Comparison of ENCODE assay signal across 1 cellular context in the genomic region with DNA sequence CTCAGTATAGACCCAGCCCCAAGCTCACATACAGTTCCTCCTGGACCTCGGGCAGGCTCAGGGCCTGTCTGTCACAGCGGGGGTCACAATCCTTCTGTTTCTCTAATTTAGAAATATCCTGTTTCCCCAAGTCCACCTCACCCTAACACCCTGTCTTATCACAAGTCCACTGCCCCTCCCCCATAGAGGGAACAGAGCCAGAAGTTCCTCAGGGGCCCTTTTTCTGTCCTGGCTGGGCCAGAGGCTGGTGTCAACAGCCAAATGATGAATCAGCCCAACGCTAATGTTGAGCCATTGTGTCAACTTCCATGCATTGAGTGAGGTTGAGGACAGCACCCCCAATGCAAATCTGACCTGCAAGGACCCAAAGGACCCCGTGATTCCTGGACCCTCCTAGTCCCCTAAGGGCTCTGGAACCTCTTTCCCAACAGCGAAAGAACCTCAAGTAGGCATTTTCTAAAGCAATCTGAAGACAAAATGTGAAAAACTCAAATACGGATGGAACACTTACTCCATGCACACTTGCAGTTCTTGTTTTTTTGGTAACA.
TF ChIP-seq lines count a peak whose summit lies in the region.

No MANE protein-coding gene starts in this region.

TF ChIP-seq in K562, 482 proteins besides CTCF, POLR2A, EP300 and RAD21 (continued from another document and continues in another):
- TF ChIP-seq, protein P1, sequence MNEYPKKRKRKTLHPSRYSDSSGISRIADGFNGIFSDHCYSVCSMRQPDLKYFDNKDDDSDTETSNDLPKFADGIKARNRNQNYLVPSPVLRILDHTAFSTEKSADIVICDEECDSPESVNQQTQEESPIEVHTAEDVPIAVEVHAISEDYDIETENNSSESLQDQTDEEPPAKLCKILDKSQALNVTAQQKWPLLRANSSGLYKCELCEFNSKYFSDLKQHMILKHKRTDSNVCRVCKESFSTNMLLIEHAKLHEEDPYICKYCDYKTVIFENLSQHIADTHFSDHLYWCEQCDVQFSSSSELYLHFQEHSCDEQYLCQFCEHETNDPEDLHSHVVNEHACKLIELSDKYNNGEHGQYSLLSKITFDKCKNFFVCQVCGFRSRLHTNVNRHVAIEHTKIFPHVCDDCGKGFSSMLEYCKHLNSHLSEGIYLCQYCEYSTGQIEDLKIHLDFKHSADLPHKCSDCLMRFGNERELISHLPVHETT (CRISPR knock-in tag; conservative IDR thresholded peaks at IDR 0.05 in 1 of 2, IDR thresholded peaks at IDR 0.05 in 1 of 2), result peak in 1 of 2 experiments; percentile 91; a peak in 2 of 4 replicates
- TF ChIP-seq ZNF23 (CRISPR knock-in tag; IDR thresholded peaks at IDR 0.05) (no peak), SREBF2 (CRISPR knock-in tag; IDR thresholded peaks at IDR 0.05) (0 out of 2 replicates have a peak, but pooled peaks have one; percentile 36), NFYB (IDR thresholded peaks at IDR 0.05; ENCODE audit: extremely low read depth, insufficient read length) (no peak), NCOR1 (IDR thresholded peaks at IDR 0.05) (peak; percentile 67), HOXB6 (CRISPR knock-in tag; IDR thresholded peaks at IDR 0.05; ENCODE audit: borderline replicate concordance) (no peak), NR2C2 (CRISPR knock-in tag; IDR thresholded peaks at IDR 0.05) (no peak), NR2C2 (tag; IDR thresholded peaks at IDR 0.05) (peak; percentile 73), SMARCA4 (IDR thresholded peaks at IDR 0.05) (peak; percentile 87), NR4A1 (CRISPR knock-in tag; IDR thresholded peaks at IDR 0.05) (no peak), NR4A1 (tag; IDR thresholded peaks at IDR 0.05) (0 out of 2 replicates have a peak, but pooled peaks have one; percentile 76), ZC3H11A (IDR thresholded peaks at IDR 0.05; ENCODE audit: low read depth, low read length) (no peak), YY1 (IDR thresholded peaks at IDR 0.05; ENCODE audit: borderline replicate concordance in 1 of 3, control insufficient read depth in 1 of 3, extremely low read depth in 1 of 3, insufficient read depth in 3 of 3, insufficient read length in 1 of 3, insufficient replicate concordance in 2 of 3, low read depth in 1 of 3, low read length in 2 of 3) (peak in 1 of 3 experiments; percentile 32), ZNF175 (CRISPR knock-in tag; IDR thresholded peaks at IDR 0.05; ENCODE audit: low read depth) (peak; percentile 86), CBX8 (IDR thresholded peaks at IDR 0.05; ENCODE audit: borderline replicate concordance, extremely low read depth, low read depth, low read length, poor library complexity, severe bottlenecking) (no peak), POLR2H (tag; IDR thresholded peaks at IDR 0.05; ENCODE audit: low read depth) (no peak), TCF3 (CRISPR knock-in tag; IDR thresholded peaks at IDR 0.05) (peak; percentile 55), SMAD1 (IDR thresholded peaks at IDR 0.05; ENCODE audit: low read depth, low read length, partially characterized antibody) (peak; percentile 77), BACH1 (tag; IDR thresholded peaks at IDR 0.05) (peak; percentile 78), IRF2 (CRISPR knock-in tag; IDR thresholded peaks at IDR 0.05) (no peak), ELF1 (tag; IDR thresholded peaks at IDR 0.05) (peak; percentile 51), TBL1XR1 (IDR thresholded peaks at IDR 0.05; ENCODE audit: low read length in 2 of 2) (peak in 1 of 2 experiments; percentile 94; a peak in 2 of 4 replicates), KDM1A (IDR thresholded peaks at IDR 0.05) (peak; percentile 74 to 78), ZBED1 (IDR thresholded peaks at IDR 0.05) (no peak), POLR3G (IDR thresholded peaks at IDR 0.05; ENCODE audit: extremely low read depth, insufficient read length, insufficient replicate concordance) (no peak), POLR2AphosphoS2 (IDR thresholded peaks at IDR 0.05; ENCODE audit: low read length) (no peak), DIDO1 (tag; IDR thresholded peaks at IDR 0.05; ENCODE audit: low read depth) (peak; percentile 50; the same call in 1 of the 2 replicates), ZFP36 (IDR thresholded peaks at IDR 0.05; ENCODE audit: low read depth, low read length, partially characterized antibody) (no peak), DDX20 (tag; IDR thresholded peaks at IDR 0.05; ENCODE audit: low read depth) (peak; percentile 79), PTTG1 (tag; IDR thresholded peaks at IDR 0.05; ENCODE audit: low read depth) (peak; percentile 56; the same call in 1 of the 2 replicates), ZNF263 (CRISPR knock-in tag; IDR thresholded peaks at IDR 0.05; ENCODE audit: borderline replicate concordance) (no peak), CCNT2 (IDR thresholded peaks at IDR 0.05; ENCODE audit: borderline replicate concordance, extremely low read depth, insufficient read length, low read depth, low read length) (peak; percentile 27)
- TF ChIP-seq, protein P2, sequence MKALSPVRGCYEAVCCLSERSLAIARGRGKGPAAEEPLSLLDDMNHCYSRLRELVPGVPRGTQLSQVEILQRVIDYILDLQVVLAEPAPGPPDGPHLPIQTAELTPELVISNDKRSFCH (CRISPR knock-in tag; IDR thresholded peaks at IDR 0.05), result no peak
- TF ChIP-seq, protein P2 (tag; IDR thresholded peaks at IDR 0.05), result no peak
- TF ChIP-seq, protein P3, sequence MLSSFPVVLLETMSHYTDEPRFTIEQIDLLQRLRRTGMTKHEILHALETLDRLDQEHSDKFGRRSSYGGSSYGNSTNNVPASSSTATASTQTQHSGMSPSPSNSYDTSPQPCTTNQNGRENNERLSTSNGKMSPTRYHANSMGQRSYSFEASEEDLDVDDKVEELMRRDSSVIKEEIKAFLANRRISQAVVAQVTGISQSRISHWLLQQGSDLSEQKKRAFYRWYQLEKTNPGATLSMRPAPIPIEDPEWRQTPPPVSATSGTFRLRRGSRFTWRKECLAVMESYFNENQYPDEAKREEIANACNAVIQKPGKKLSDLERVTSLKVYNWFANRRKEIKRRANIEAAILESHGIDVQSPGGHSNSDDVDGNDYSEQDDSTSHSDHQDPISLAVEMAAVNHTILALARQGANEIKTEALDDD (IDR thresholded peaks at IDR 0.05), result peak; percentile 33; the same call in 1 of the 2 replicates
- TF ChIP-seq, protein P4, sequence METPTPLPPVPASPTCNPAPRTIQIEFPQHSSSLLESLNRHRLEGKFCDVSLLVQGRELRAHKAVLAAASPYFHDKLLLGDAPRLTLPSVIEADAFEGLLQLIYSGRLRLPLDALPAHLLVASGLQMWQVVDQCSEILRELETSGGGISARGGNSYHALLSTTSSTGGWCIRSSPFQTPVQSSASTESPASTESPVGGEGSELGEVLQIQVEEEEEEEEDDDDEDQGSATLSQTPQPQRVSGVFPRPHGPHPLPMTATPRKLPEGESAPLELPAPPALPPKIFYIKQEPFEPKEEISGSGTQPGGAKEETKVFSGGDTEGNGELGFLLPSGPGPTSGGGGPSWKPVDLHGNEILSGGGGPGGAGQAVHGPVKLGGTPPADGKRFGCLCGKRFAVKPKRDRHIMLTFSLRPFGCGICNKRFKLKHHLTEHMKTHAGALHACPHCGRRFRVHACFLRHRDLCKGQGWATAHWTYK (CRISPR knock-in tag; IDR thresholded peaks at IDR 0.05), result peak; percentile 21; the same call in 1 of the 2 replicates
- TF ChIP-seq, protein P5, sequence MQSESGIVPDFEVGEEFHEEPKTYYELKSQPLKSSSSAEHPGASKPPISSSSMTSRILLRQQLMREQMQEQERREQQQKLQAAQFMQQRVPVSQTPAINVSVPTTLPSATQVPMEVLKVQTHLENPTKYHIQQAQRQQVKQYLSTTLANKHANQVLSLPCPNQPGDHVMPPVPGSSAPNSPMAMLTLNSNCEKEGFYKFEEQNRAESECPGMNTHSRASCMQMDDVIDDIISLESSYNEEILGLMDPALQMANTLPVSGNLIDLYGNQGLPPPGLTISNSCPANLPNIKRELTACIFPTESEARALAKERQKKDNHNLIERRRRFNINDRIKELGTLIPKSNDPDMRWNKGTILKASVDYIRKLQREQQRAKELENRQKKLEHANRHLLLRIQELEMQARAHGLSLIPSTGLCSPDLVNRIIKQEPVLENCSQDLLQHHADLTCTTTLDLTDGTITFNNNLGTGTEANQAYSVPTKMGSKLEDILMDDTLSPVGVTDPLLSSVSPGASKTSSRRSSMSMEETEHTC (IDR thresholded peaks at IDR 0.05), result no peak
- TF ChIP-seq, protein P6, sequence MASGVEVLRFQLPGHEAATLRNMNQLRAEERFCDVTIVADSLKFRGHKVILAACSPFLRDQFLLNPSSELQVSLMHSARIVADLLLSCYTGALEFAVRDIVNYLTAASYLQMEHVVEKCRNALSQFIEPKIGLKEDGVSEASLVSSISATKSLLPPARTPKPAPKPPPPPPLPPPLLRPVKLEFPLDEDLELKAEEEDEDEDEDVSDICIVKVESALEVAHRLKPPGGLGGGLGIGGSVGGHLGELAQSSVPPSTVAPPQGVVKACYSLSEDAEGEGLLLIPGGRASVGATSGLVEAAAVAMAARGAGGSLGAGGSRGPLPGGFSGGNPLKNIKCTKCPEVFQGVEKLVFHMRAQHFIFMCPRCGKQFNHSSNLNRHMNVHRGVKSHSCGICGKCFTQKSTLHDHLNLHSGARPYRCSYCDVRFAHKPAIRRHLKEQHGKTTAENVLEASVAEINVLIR (CRISPR knock-in tag; IDR thresholded peaks at IDR 0.05), result 0 out of 2 replicates have a peak, but pooled peaks have one; percentile 30
- TF ChIP-seq, protein P7, sequence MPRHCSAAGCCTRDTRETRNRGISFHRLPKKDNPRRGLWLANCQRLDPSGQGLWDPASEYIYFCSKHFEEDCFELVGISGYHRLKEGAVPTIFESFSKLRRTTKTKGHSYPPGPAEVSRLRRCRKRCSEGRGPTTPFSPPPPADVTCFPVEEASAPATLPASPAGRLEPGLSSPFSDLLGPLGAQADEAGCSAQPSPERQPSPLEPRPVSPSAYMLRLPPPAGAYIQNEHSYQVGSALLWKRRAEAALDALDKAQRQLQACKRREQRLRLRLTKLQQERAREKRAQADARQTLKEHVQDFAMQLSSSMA (CRISPR knock-in tag; IDR thresholded peaks at IDR 0.05), result no peak
- TF ChIP-seq, protein P8, sequence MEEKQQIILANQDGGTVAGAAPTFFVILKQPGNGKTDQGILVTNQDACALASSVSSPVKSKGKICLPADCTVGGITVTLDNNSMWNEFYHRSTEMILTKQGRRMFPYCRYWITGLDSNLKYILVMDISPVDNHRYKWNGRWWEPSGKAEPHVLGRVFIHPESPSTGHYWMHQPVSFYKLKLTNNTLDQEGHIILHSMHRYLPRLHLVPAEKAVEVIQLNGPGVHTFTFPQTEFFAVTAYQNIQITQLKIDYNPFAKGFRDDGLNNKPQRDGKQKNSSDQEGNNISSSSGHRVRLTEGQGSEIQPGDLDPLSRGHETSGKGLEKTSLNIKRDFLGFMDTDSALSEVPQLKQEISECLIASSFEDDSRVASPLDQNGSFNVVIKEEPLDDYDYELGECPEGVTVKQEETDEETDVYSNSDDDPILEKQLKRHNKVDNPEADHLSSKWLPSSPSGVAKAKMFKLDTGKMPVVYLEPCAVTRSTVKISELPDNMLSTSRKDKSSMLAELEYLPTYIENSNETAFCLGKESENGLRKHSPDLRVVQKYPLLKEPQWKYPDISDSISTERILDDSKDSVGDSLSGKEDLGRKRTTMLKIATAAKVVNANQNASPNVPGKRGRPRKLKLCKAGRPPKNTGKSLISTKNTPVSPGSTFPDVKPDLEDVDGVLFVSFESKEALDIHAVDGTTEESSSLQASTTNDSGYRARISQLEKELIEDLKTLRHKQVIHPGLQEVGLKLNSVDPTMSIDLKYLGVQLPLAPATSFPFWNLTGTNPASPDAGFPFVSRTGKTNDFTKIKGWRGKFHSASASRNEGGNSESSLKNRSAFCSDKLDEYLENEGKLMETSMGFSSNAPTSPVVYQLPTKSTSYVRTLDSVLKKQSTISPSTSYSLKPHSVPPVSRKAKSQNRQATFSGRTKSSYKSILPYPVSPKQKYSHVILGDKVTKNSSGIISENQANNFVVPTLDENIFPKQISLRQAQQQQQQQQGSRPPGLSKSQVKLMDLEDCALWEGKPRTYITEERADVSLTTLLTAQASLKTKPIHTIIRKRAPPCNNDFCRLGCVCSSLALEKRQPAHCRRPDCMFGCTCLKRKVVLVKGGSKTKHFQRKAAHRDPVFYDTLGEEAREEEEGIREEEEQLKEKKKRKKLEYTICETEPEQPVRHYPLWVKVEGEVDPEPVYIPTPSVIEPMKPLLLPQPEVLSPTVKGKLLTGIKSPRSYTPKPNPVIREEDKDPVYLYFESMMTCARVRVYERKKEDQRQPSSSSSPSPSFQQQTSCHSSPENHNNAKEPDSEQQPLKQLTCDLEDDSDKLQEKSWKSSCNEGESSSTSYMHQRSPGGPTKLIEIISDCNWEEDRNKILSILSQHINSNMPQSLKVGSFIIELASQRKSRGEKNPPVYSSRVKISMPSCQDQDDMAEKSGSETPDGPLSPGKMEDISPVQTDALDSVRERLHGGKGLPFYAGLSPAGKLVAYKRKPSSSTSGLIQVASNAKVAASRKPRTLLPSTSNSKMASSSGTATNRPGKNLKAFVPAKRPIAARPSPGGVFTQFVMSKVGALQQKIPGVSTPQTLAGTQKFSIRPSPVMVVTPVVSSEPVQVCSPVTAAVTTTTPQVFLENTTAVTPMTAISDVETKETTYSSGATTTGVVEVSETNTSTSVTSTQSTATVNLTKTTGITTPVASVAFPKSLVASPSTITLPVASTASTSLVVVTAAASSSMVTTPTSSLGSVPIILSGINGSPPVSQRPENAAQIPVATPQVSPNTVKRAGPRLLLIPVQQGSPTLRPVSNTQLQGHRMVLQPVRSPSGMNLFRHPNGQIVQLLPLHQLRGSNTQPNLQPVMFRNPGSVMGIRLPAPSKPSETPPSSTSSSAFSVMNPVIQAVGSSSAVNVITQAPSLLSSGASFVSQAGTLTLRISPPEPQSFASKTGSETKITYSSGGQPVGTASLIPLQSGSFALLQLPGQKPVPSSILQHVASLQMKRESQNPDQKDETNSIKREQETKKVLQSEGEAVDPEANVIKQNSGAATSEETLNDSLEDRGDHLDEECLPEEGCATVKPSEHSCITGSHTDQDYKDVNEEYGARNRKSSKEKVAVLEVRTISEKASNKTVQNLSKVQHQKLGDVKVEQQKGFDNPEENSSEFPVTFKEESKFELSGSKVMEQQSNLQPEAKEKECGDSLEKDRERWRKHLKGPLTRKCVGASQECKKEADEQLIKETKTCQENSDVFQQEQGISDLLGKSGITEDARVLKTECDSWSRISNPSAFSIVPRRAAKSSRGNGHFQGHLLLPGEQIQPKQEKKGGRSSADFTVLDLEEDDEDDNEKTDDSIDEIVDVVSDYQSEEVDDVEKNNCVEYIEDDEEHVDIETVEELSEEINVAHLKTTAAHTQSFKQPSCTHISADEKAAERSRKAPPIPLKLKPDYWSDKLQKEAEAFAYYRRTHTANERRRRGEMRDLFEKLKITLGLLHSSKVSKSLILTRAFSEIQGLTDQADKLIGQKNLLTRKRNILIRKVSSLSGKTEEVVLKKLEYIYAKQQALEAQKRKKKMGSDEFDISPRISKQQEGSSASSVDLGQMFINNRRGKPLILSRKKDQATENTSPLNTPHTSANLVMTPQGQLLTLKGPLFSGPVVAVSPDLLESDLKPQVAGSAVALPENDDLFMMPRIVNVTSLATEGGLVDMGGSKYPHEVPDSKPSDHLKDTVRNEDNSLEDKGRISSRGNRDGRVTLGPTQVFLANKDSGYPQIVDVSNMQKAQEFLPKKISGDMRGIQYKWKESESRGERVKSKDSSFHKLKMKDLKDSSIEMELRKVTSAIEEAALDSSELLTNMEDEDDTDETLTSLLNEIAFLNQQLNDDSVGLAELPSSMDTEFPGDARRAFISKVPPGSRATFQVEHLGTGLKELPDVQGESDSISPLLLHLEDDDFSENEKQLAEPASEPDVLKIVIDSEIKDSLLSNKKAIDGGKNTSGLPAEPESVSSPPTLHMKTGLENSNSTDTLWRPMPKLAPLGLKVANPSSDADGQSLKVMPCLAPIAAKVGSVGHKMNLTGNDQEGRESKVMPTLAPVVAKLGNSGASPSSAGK (IDR thresholded peaks at IDR 0.05), result peak; percentile 85
